16 cellular contexts compared by ENCODE assay signal in genomic region chr20:25066386-25066785, GRCh38. TPM values are rescaled to one million over a fixed set of nuclear protein-coding genes. Genes with fewer than 3 reads are reported as not detected.
DNase-seq lines count a peak whose midpoint lies in the region; ATAC-seq and TF ChIP-seq lines count a peak whose summit lies in the region.
"Had no signal": no experiment of that assay in that cellular context is flagged by ENCODE, and none has a peak within 500 bp of the region (broad histone marks: within the 10 kb centered on the region; RNA-seq: fewer than 3 reads in every experiment).

No MANE protein-coding gene starts in this region.

- H3K9me3 ChIP-seq in right cardiac atrium (ENCODE audit: control insufficient read depth, low read length) = no peaks in the 10 kb centered on the region
- H3K9me3 ChIP-seq: adrenal gland, esophagus squamous epithelium, heart left ventricle, vagina had no signal

- H3K4me1 Mint-ChIP-seq in chondrocyte (ENCODE audit: low read depth) = peaks cover 3% of the 10 kb centered on the region

- no peaks in the 10 kb centered on the region for H3K36me3 Mint-ChIP-seq in chondrocyte (ENCODE audit: low read depth)

- H3K27ac Mint-ChIP-seq in chondrocyte (ENCODE audit: unreplicated experiment) = no peak overlapping the region

- WGBS in right cardiac atrium = 24% methylated on average over 6 of the region's 6 CpGs

- TF ChIP-seq CTCF in fibroblast of pulmonary artery (IDR thresholded peaks at IDR 0.05; ENCODE audit: low read length, missing control alignments) = no peak
- TF ChIP-seq CTCF in chondrocyte (IDR thresholded peaks at IDR 0.05) = no peak

- H3K27me3 ChIP-seq in right cardiac atrium (ENCODE audit: control insufficient read depth, insufficient read depth) = no peaks in the 10 kb centered on the region
- H3K27me3 ChIP-seq: vagina had no signal

- DNase-seq in left ventricle myocardium superior (no peak), right cardiac atrium (no peak), NCI-H774 (lab: John Stamatoyannopoulos, UW) (peak; percentile 35), fibroblast of pulmonary artery (ENCODE audit: low read depth) (peak; percentile 7), chondrocyte (ENCODE audit: low spot score) (no peak), inferior parietal cortex (ENCODE audit: extremely low spot score) (no peak), SW480 (ENCODE audit: low spot score) (no peak)
- DNase-seq: esophagus squamous epithelium had no signal

- H3K27me3 Mint-ChIP-seq in chondrocyte (ENCODE audit: low read depth) = peaks cover 67% of the 10 kb centered on the region

- H3K4me1 ChIP-seq in right cardiac atrium (ENCODE audit: control insufficient read depth, insufficient read depth, low read length) = peaks cover 6% of the 10 kb centered on the region
- H3K4me1 ChIP-seq: adrenal gland, vagina had no signal

- intact Hi-C loops in left ventricle myocardium superior (cut with micrococcal nuclease) (no loop called here), right cardiac atrium (cut with DNase I) (loop anchor here in 1 of 4 donors (2.0 kb wide), 1 partner anchor 72 kb away; no protein-coding TSS in a partner anchor)

- H3K4me3 Mint-ChIP-seq in chondrocyte (ENCODE audit: unreplicated experiment) = no peak overlapping the region

- peak; percentile 9 for ATAC-seq in left ventricle myocardium superior
- no peak for ATAC-seq in right cardiac atrium
- ATAC-seq in GM21381 (IDR thresholded peaks at IDR 0.05; ENCODE audit: unreplicated experiment) = no peak

- H3K27ac ChIP-seq in right cardiac atrium (ENCODE audit: low read length) = no peak overlapping the region
- H3K27ac ChIP-seq: adrenal gland, esophagus squamous epithelium, heart left ventricle, vagina had no signal

- H3K4me3 ChIP-seq in right cardiac atrium (ENCODE audit: low read length) (no peak overlapping the region), fibroblast of pulmonary artery (replicated peaks; ENCODE audit: low read depth, low read length) (no peak overlapping the region)
- H3K4me3 ChIP-seq: adrenal gland, esophagus squamous epithelium, lung, vagina had no signal

- peaks cover 3% of the 10 kb centered on the region for H3K9me3 Mint-ChIP-seq in chondrocyte (ENCODE audit: low read depth)

RNA-seq across cellular contexts. Expression of gene ACSS1, which starts 8.4 kb away (rescaled TPM):
- total RNA-seq in left ventricle myocardium superior = 164 TPM
- total RNA-seq in right cardiac atrium = 10 to 100 TPM; 14.8 to 61.8 (median 40.7) TPM
- 29.3 TPM for polyA plus RNA-seq in right cardiac atrium
- total RNA-seq in chondrocyte = 1.5 to 5.5 TPM (median 5.5 TPM) in 3 replicates

RNA-seq across cellular contexts. Expression of gene VSX1, which starts 15.6 kb away (rescaled TPM):
- total RNA-seq in left ventricle myocardium superior (not detected), right cardiac atrium (under 1 TPM in 1 of 4 donors, not detected in 3; 0.44 TPM), chondrocyte (not detected in 3 replicates)
- 0.27 TPM for polyA plus RNA-seq in right cardiac atrium
- total RNA-seq: esophagus squamous epithelium, IMR-90, lung, SK-MEL-5, skeletal muscle tissue, vagina had no signal
- polyA plus RNA-seq: IMR-90, lung had no signal

Comparison
In these comparisons a context has a peak if more than half of its experiments do, and no peak if none do; other contexts are left out.
1. DNase-seq: peak in NCI-H774 (single experiment) and fibroblast of pulmonary artery (single experiment); none in left ventricle myocardium superior (single experiment), right cardiac atrium (0 of 3), chondrocyte (single experiment), inferior parietal cortex (single experiment) and SW480 (single experiment).